In the genomic region with DNA sequence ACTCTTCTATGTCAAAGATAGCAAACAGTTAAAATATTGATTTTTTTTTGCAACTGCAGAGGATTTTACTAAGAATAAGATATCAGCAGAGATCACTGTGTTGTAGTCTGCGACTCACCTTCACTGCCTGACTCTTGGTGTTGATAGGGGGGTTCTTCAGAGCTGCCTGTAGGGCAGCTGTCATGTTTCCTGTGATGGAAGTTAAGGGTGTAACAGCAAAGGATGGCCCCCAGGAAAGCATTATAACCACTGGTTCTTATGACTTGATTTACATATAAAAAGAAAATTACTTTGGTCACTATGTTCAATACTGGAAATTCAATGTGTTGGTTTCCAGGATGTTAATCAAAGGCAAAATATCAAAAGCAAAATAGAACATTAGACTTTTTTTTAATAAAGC, we compare ENCODE assay signal across 1 cellular context.
TF ChIP-seq lines count a peak whose summit lies in the region.

No MANE protein-coding gene starts in this region.

TF ChIP-seq in K562, 482 proteins besides CTCF, POLR2A, EP300 and RAD21:
- TF ChIP-seq NRF1 (conservative IDR thresholded peaks at IDR 0.05 in 1 of 2, IDR thresholded peaks at IDR 0.05 in 1 of 2) = no peak
- TF ChIP-seq, protein P1, sequence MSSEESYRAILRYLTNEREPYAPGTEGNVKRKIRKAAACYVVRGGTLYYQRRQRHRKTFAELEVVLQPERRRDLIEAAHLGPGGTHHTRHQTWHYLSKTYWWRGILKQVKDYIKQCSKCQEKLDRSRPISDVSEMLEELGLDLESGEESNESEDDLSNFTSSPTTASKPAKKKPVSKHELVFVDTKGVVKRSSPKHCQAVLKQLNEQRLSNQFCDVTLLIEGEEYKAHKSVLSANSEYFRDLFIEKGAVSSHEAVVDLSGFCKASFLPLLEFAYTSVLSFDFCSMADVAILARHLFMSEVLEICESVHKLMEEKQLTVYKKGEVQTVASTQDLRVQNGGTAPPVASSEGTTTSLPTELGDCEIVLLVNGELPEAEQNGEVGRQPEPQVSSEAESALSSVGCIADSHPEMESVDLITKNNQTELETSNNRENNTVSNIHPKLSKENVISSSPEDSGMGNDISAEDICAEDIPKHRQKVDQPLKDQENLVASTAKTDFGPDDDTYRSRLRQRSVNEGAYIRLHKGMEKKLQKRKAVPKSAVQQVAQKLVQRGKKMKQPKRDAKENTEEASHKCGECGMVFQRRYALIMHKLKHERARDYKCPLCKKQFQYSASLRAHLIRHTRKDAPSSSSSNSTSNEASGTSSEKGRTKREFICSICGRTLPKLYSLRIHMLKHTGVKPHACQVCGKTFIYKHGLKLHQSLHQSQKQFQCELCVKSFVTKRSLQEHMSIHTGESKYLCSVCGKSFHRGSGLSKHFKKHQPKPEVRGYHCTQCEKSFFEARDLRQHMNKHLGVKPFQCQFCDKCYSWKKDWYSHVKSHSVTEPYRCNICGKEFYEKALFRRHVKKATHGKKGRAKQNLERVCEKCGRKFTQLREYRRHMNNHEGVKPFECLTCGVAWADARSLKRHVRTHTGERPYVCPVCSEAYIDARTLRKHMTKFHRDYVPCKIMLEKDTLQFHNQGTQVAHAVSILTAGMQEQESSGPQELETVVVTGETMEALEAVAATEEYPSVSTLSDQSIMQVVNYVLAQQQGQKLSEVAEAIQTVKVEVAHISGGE (CRISPR knock-in tag; IDR thresholded peaks at IDR 0.05) = peak in 1 of 3 experiments; percentile 78; a peak in 2 of 6 replicates
- TF ChIP-seq TAL1 (IDR thresholded peaks at IDR 0.05) = no peak
TF ChIP-seq in K562: peak in this region for 1.
